In genomic region chr11:123180166-123180565, GRCh38 we compare ENCODE assay signal across 28 cellular contexts. TPM values are rescaled to one million over a fixed set of nuclear protein-coding genes. Genes with fewer than 3 reads are reported as not detected.
DNase-seq lines count a peak whose midpoint lies in the region; ATAC-seq, FAIRE-seq and TF ChIP-seq lines count a peak whose summit lies in the region.
"Had no signal": no experiment of that assay in that cellular context is flagged by ENCODE, and none has a peak within 500 bp of the region (broad histone marks: within the 10 kb centered on the region; RNA-seq: fewer than 3 reads in every experiment).

No MANE protein-coding gene starts in this region.

- H3K79me2 ChIP-seq in ACC112 (ENCODE audit: control insufficient read depth, insufficient read depth, low read length, unreplicated experiment) (peaks cover 83% of the 10 kb centered on the region), osteoblast (ENCODE audit: insufficient read depth, low read length) (peaks cover 96% of the 10 kb centered on the region)

- H3K27me3 ChIP-seq in ACC112 (ENCODE audit: insufficient read depth, low read length), result no peaks in the 10 kb centered on the region
- H3K27me3 ChIP-seq in RWPE2 (ENCODE audit: insufficient read depth, poor library complexity, severe bottlenecking), result no peaks in the 10 kb centered on the region
- no peaks in the 10 kb centered on the region for H3K27me3 ChIP-seq in osteoblast (ENCODE audit: insufficient read depth, low read length)
- H3K27me3 ChIP-seq in pancreas, result no peaks in the 10 kb centered on the region
- no peaks in the 10 kb centered on the region for H3K27me3 ChIP-seq in A673 (replicated peaks; ENCODE audit: insufficient read depth, low read depth, low read length, poor library complexity)
- H3K27me3 ChIP-seq: hepatocyte had no signal

- intact Hi-C loops in pancreas (cut with DNase I) (no loop called here), A673 (cut with micrococcal nuclease; ENCODE audit: unreplicated experiment) (no loop called here)

- TF ChIP-seq CTCF in RWPE2 (IDR thresholded peaks at IDR 0.05; ENCODE audit: poor library complexity, severe bottlenecking) (no peak), epithelial cell of esophagus (IDR thresholded peaks at IDR 0.05; ENCODE audit: insufficient read depth, low read depth, low read length, missing control alignments) (no peak), osteoblast (IDR thresholded peaks at IDR 0.05; ENCODE audit: extremely low read depth, low read depth, low read length) (no peak), pancreas (IDR thresholded peaks at IDR 0.05) (no peak), A673 (conservative IDR thresholded peaks at IDR 0.05; ENCODE audit: low read depth, low read length) (no peak)

- DNase-seq in RWPE2 (ENCODE audit: low spot score) (no peak), epithelial cell of esophagus (ENCODE audit: low read depth) (peak; percentile 42), osteoblast (ENCODE audit: insufficient read length, low spot score, missing footprints) (no peak), pancreas (no peak), A673 (ENCODE audit: low spot score) (no peak), AG08395 (ENCODE audit: low spot score) (no peak)
- no peak for DNase-seq in activated effector memory CD4-positive, alpha-beta T cell treated with anti-CD3 and anti-CD28 coated beads, Interleukin-2, amount 50 U/mL, for 16 hours
- DNase-seq: activated CD4-positive, CD25-positive, alpha-beta regulatory T cell; activated CD8-positive, alpha-beta T cell treated with anti-CD3 and anti-CD28 coated beads for 36 hours; activated naive CD4-positive, alpha-beta T cell treated with Interleukin-2 at 50 U/mL for 16 hours; activated T-cell treated with anti-CD3 and anti-CD28 coated beads, Interleukin-2, amount 50 U/mL, for 1 hour; cerebellar nuclear complex; effector CD8-positive, alpha-beta T cell; Karpas-422; NCI-H2107; NCI-H524; retina; stimulated activated CD4-positive, alpha-beta T cell treated with anti-CD3 and anti-CD28 coated beads, Interleukin-15, amount 100 ng/mL, for 24 hours; T1000 had no signal

- H2AFZ ChIP-seq in ACC112 (ENCODE audit: low read length, unreplicated experiment), result no peak overlapping the region
- H2AFZ ChIP-seq in osteoblast (ENCODE audit: low read length), result no peak overlapping the region
- H2AFZ ChIP-seq: hepatocyte had no signal

- CTCF ChIA-PET in A673 (lab: Charles Lee), result no interaction called here

- POLR2A ChIA-PET in A673 (lab: Charles Lee; ENCODE audit: low non-redundant PET), result no interaction called here

- H3K4me2 ChIP-seq in osteoblast (ENCODE audit: insufficient read depth, low read length), result no peak overlapping the region
- H3K4me2 ChIP-seq: hepatocyte had no signal

- peaks cover 6% of the 10 kb centered on the region; the same call in 1 of the 2 replicates for H3K36me3 ChIP-seq in ACC112 (ENCODE audit: insufficient read depth, low read length)
- peaks cover 11% of the 10 kb centered on the region; the same call in 1 of the 2 replicates for H3K36me3 ChIP-seq in RWPE2 (ENCODE audit: low read depth)
- H3K36me3 ChIP-seq in osteoblast (ENCODE audit: insufficient read depth, low read length), result peaks cover 67% of the 10 kb centered on the region
- H3K36me3 ChIP-seq in pancreas, result no peaks in the 10 kb centered on the region
- no peaks in the 10 kb centered on the region for H3K36me3 ChIP-seq in A673 (ENCODE audit: insufficient read depth, low read length, poor library complexity, severe bottlenecking)
- H3K36me3 ChIP-seq: neutrophil had no signal

- ATAC-seq in RWPE2 (ENCODE audit: low read depth), result 0 out of 3 replicates have a peak, but pooled peaks have one; percentile 22
- no peak for ATAC-seq in pancreas
- ATAC-seq: activated CD8-positive, alpha-beta T cell treated with anti-CD3 and anti-CD28 coated beads for 36 hours had no signal

- 66 to 76% methylated on average over 5 of the region's 5 CpGs for WGBS in pancreas, 2 donors

- BruUV-seq in A673 (replicated peaks; lab: Mats Ljungman, UMichigan), result no TSS peak

- H3K9me3 ChIP-seq in RWPE2 (ENCODE audit: severe bottlenecking), result no peaks in the 10 kb centered on the region
- H3K9me3 ChIP-seq in osteoblast (ENCODE audit: low read depth, low read length), result no peaks in the 10 kb centered on the region
- no peaks in the 10 kb centered on the region for H3K9me3 ChIP-seq in pancreas
- no peaks in the 10 kb centered on the region for H3K9me3 ChIP-seq in A673 (ENCODE audit: low read depth, low read length, poor library complexity, severe bottlenecking)
- H3K9me3 ChIP-seq: neutrophil had no signal

- H3K4me1 ChIP-seq in ACC112 (ENCODE audit: control insufficient read depth, insufficient read depth, low read length, unreplicated experiment) (peaks cover 69% of the 10 kb centered on the region), RWPE2 (ENCODE audit: insufficient read depth, poor library complexity, severe bottlenecking) (peaks cover 31% of the 10 kb centered on the region), osteoblast (ENCODE audit: insufficient read depth, low read length) (peaks cover 81% of the 10 kb centered on the region), pancreas (no peaks in the 10 kb centered on the region), A673 (ENCODE audit: insufficient read depth, low read length, poor library complexity, severe bottlenecking) (peaks cover 33% of the 10 kb centered on the region)

- no peak for FAIRE-seq in pancreas (lab: Jason Lieb, UNC)
- FAIRE-seq: A204.1, G401.6, HTR-8/SVneo, islet of Langerhans, urothelium cell line had no signal

- H3K27ac ChIP-seq in ACC112 (ENCODE audit: low read depth, low read length), result peak overlapping the region; percentile 32; the same call in 1 of the 2 replicates
- no peak overlapping the region for H3K27ac ChIP-seq in RWPE2 (ENCODE audit: poor library complexity, severe bottlenecking)
- peak overlapping the region; percentile 83 for H3K27ac ChIP-seq in osteoblast (ENCODE audit: low read depth, low read length)
- H3K27ac ChIP-seq in pancreas, result no peak overlapping the region
- no peak overlapping the region for H3K27ac ChIP-seq in A673 (ENCODE audit: low read depth, low read length, poor library complexity, severe bottlenecking)
- H3K27ac ChIP-seq: C4-2B, hepatocyte, neutrophil had no signal

- H4K20me1 ChIP-seq in osteoblast (ENCODE audit: insufficient read depth, low read length), result no peaks in the 10 kb centered on the region

- no peak overlapping the region for H3K4me3 ChIP-seq in ACC112 (ENCODE audit: low read depth, low read length)
- H3K4me3 ChIP-seq in RWPE2 (ENCODE audit: severe bottlenecking), result no peak overlapping the region
- no peak overlapping the region for H3K4me3 ChIP-seq in epithelial cell of esophagus (ENCODE audit: low read length)
- no peak overlapping the region for H3K4me3 ChIP-seq in osteoblast (ENCODE audit: insufficient read depth, low read length)
- H3K4me3 ChIP-seq in pancreas, result no peak overlapping the region
- no peak overlapping the region for H3K4me3 ChIP-seq in A673 (ENCODE audit: low read depth, low read length, poor library complexity, severe bottlenecking)
- H3K4me3 ChIP-seq: hepatocyte had no signal

RNA-seq across cellular contexts. Expression of gene CLMP, which starts 14.9 kb away (rescaled TPM):
- total RNA-seq in osteoblast, result 174 and 210 TPM in 2 replicates
- 1 to 10 TPM in 3 of 6 donors, under 1 TPM in 3; 0.46 to 5.5 (median 2.3) TPM for total RNA-seq in pancreas
- polyA plus RNA-seq in pancreas, result 1 to 10 TPM in 1 of 2 donors, under 1 TPM in 1; 0.61 to 1.1 TPM
- total RNA-seq in A673 (2021), result 45.9 and 62.6 TPM in 2 replicates

Comparison
In these comparisons a context has a peak if more than half of its experiments do, and no peak if none do; other contexts are left out.
1. H3K27ac ChIP-seq: peak in ACC112 (single experiment) and osteoblast (single experiment); none in RWPE2 (single experiment), pancreas (0 of 4) and A673 (single experiment).